13 cellular contexts compared by ENCODE assay signal in genomic region chr4:101411926-101412325, GRCh38.
DNase-seq lines count a peak whose midpoint lies in the region; ATAC-seq and TF ChIP-seq lines count a peak whose summit lies in the region.
"Had no signal": no experiment of that assay in that cellular context is flagged by ENCODE, and none has a peak within 500 bp of the region (broad histone marks: within the 10 kb centered on the region; RNA-seq: fewer than 3 reads in every experiment).

No MANE protein-coding gene starts in this region.

- 70 to 92% methylated on average over 2 of the region's 2 CpGs for WGBS in testis, 2 donors

- peaks cover 4% of the 10 kb centered on the region for H3K27me3 Mint-ChIP-seq in T-helper 17 cell

- no peak overlapping the region for H3K4me3 Mint-ChIP-seq in T-helper 17 cell

- no peak overlapping the region for H3K27ac ChIP-seq in testis
- H3K27ac ChIP-seq: 22Rv1, BLaER1, GM23248 had no signal

- H3K4me1 ChIP-seq in testis = no peaks in the 10 kb centered on the region

- no peak for TF ChIP-seq POLR2A in testis (IDR thresholded peaks at IDR 0.05)

- no peaks in the 10 kb centered on the region for H3K27me3 ChIP-seq in testis
- H3K27me3 ChIP-seq: BLaER1 had no signal

- DNase-seq in DMS53 (lab: John Stamatoyannopoulos, UW) = peak; percentile 8
- no peak for DNase-seq in DMS53 treated with DMSO at 0.1 percent for 48 hours (lab: John Stamatoyannopoulos, UW; ENCODE audit: unreplicated experiment)
- DNase-seq in NCI-H748 treated with DMSO at 0.1 percent for 48 hours (lab: John Stamatoyannopoulos, UW) = peak; percentile 10
- DNase-seq in T-helper 17 cell = no peak
- DNase-seq in testis = no peak
- DNase-seq in stimulated activated CD4-positive, alpha-beta T cell treated with anti-CD3 and anti-CD28 coated beads, Interleukin-4, amount 100 ng/mL, for 24 hours = no peak
- no peak for DNase-seq in NCI-H2196 treated with DMSO at 0.1 percent for 48 hours (lab: John Stamatoyannopoulos, UW; ENCODE audit: unreplicated experiment)
- DNase-seq: AML-193, GF-D8, GM23248 had no signal

- H3K4me3 ChIP-seq in testis = no peak overlapping the region
- H3K4me3 ChIP-seq: BLaER1, GM23248 had no signal

- no peaks in the 10 kb centered on the region for H3K36me3 ChIP-seq in testis (ENCODE audit: low read depth, missing control alignments)

- H3K9me3 ChIP-seq in T-helper 17 cell (ENCODE audit: control insufficient read depth, low read length, poor library complexity, severe bottlenecking) (no peaks in the 10 kb centered on the region), testis (no peaks in the 10 kb centered on the region)

- peaks cover 13% of the 10 kb centered on the region for H3K4me1 Mint-ChIP-seq in T-helper 17 cell

- peak overlapping the region; percentile 75 for H3K27ac Mint-ChIP-seq in T-helper 17 cell

- ATAC-seq in T-helper 17 cell (no peak), HG02763 (IDR thresholded peaks at IDR 0.05; ENCODE audit: unreplicated experiment) (no peak)

- intact Hi-C loops in testis (cut with DNase I; ENCODE audit: low total_unique reads) = no loop called here

- TF ChIP-seq CTCF in testis (IDR thresholded peaks at IDR 0.05) = no peak

- peaks cover 3% of the 10 kb centered on the region for H3K36me3 Mint-ChIP-seq in T-helper 17 cell (ENCODE audit: low read depth)

Comparison
In these comparisons a context has a peak if more than half of its experiments do, and no peak if none do; other contexts are left out.
1. DNase-seq: peak in DMS53 (single experiment) and NCI-H748 treated with DMSO at 0.1 percent for 48 hours (single experiment); none in DMS53 treated with DMSO at 0.1 percent for 48 hours (single experiment), T-helper 17 cell (0 of 3), testis (single experiment), stimulated activated CD4-positive, alpha-beta T cell treated with anti-CD3 and anti-CD28 coated beads, Interleukin-4, amount 100 ng/mL, for 24 hours (single experiment) and NCI-H2196 treated with DMSO at 0.1 percent for 48 hours (single experiment).